1 cellular context compared by ENCODE assay signal in genomic region chr16:24992696-24993095, GRCh38.
TF ChIP-seq lines count a peak whose summit lies in the region.

No MANE protein-coding gene starts in this region.

TF ChIP-seq in HepG2, 621 proteins besides CTCF, POLR2A, EP300 and RAD21 (continued from another document):
- no peak for TF ChIP-seq ZXDC (CRISPR knock-in tag; IDR thresholded peaks at IDR 0.05)
- TF ChIP-seq MLX (CRISPR knock-in tag; IDR thresholded peaks at IDR 0.05): no peak
- no peak for TF ChIP-seq ELF3 (CRISPR knock-in tag; IDR thresholded peaks at IDR 0.05)
- no peak for TF ChIP-seq TP53 (CRISPR knock-in tag; conservative IDR thresholded peaks at IDR 0.05)
- peak; percentile 53; the same call in 1 of the 2 replicates for TF ChIP-seq ZMYM3 (CRISPR knock-in tag; IDR thresholded peaks at IDR 0.05)
- TF ChIP-seq KDM4B (CRISPR knock-in tag; IDR thresholded peaks at IDR 0.05): no peak
- TF ChIP-seq HOXA7 (CRISPR knock-in tag; IDR thresholded peaks at IDR 0.05): no peak
TF ChIP-seq in HepG2: peak in this region for 2.
